In genomic region chr9:89439571-89439970, GRCh38 we compare ENCODE assay signal across 1 cellular context.
TF ChIP-seq lines count a peak whose summit lies in the region.

No MANE protein-coding gene starts in this region.

TF ChIP-seq in H1, 55 proteins besides CTCF, POLR2A, EP300 and RAD21 (continued from another document):
- TF ChIP-seq JUN (IDR thresholded peaks at IDR 0.05; ENCODE audit: low read depth, low read length) (no peak), USF2 (IDR thresholded peaks at IDR 0.05; ENCODE audit: low read length) (no peak), RFX5 (IDR thresholded peaks at IDR 0.05; ENCODE audit: borderline replicate concordance, low read depth, low read length) (no peak), GTF2F1 (IDR thresholded peaks at IDR 0.05; ENCODE audit: borderline replicate concordance, low read depth, low read length) (no peak), TAF1 (IDR thresholded peaks at IDR 0.05; ENCODE audit: low read depth, low read length) (no peak), KDM4A (IDR thresholded peaks at IDR 0.05; ENCODE audit: low read depth, low read length, severe bottlenecking) (no peak), JUND (IDR thresholded peaks at IDR 0.05; ENCODE audit: low read length) (no peak)
